Comparison of ENCODE assay signal across 8 cellular contexts in the genomic region with DNA sequence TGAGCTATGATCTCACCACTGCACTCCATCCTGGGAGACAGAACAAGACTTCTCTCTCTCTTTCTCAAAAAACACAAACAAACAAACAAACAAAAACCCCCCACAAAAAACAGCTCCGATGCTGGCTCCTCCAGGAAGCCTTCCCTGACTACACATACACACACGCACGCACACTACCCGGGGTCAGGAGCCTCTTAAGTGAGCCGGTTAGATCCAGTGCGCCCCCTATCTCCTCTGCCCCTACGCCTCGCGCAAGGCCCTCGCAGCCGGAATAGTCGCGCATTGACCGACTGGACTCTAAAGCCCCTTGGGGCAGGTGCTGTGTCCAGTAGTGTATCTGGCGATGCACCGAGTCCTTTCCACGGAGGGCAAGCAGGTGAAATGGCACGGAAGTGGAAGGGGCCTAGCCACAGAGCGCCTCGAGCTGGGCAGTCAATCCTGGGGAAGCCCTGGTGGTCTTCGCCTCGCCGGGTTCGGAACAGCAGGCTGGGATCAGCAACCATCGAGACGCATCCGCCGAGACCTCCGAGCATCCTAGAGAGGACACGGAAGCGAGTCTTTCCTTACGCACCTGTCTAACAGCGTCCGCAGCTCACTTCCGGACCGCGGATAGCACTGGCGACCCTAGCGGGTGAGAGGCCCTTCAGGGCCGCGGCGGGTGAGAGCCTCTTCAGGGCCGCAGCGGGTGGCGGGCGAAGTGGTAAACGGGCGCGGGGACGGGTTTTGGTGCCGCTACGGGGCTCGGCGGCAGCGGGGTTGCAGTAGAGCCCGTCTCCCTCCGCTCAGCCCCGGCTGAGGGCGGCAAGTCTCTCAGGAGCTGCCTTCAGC. TPM values are rescaled to one million over a fixed set of nuclear protein-coding genes. Genes with fewer than 3 reads are reported as not detected.
DNase-seq lines count a peak whose midpoint lies in the region; ATAC-seq, FAIRE-seq and TF ChIP-seq lines count a peak whose summit lies in the region.

TSS of gene ZSCAN25 (plus strand) at position 588 of the 828 bp plus-strand sequence. CDS start 2,661 bp downstream, outside the sequence.

- FAIRE-seq in islet of Langerhans (lab: Jason Lieb, UNC) = peak; percentile 87

- ATAC-seq in GM18870 (IDR thresholded peaks at IDR 0.05; ENCODE audit: unreplicated experiment) (peak; percentile 85), HG03135 (IDR thresholded peaks at IDR 0.05; ENCODE audit: unreplicated experiment) (peak; percentile 86), activated B cell treated with CpG ODN at 0.5 μM for 24 hours (ENCODE audit: low read depth) (peak; percentile 95)

- no peak for TF ChIP-seq CTCF in activated B cell treated with CpG ODN at 0.5 μM for 24 hours (IDR thresholded peaks at IDR 0.05)

- intact Hi-C loops in activated B cell treated with CpG ODN at 0.5 μM for 24 hours (cut with micrococcal nuclease) = loop anchor here (1.0 to 5.0 kb wide), 7 partner anchors 58 to 249 kb away; partner anchors contain the start of genes CPSF4, FAM200A, PTCD1 and ZKSCAN5

- peak within 1 kb of the TSS; percentile 90 for H3K27ac Mint-ChIP-seq in activated B cell treated with CpG ODN at 0.5 μM for 24 hours

- CTCF ChIA-PET in activated B cell treated with CpG ODN at 0.5 μM for 24 hours (lab: Charles Lee) = interaction anchor here (0.7 kb wide), 1 partner anchor 112 kb away, joined by 4 read pairs; the partner anchor contains the start of gene ZKSCAN5

- peaks cover 30% of the 10 kb centered on the region for H3K4me1 Mint-ChIP-seq in activated B cell treated with CpG ODN at 0.5 μM for 24 hours

- H3K9me3 Mint-ChIP-seq in activated B cell treated with CpG ODN at 0.5 μM for 24 hours = no peaks in the 10 kb centered on the region

- H3K4me3 Mint-ChIP-seq in activated B cell treated with CpG ODN at 0.5 μM for 24 hours = peak within 1 kb of the TSS; percentile 97

- H3K36me3 Mint-ChIP-seq in activated B cell treated with CpG ODN at 0.5 μM for 24 hours (ENCODE audit: low read depth) = peaks cover 42% of the 10 kb centered on the region

- POLR2A ChIA-PET in activated B cell treated with CpG ODN at 0.5 μM for 24 hours (lab: Charles Lee) = interaction anchor here (0.6 to 3.8 kb wide), 11 partner anchors 10 to 1629 kb away, joined by 3 to 43 read pairs (median 4); partner anchors contain the start of genes FAM200A, FIS1, TRIM4 and ZKSCAN1

- H3K27me3 Mint-ChIP-seq in activated B cell treated with CpG ODN at 0.5 μM for 24 hours = no peaks in the 10 kb centered on the region

- peak; percentile 96 for DNase-seq in AG08395 (ENCODE audit: low spot score)
- peak; percentile 98 for DNase-seq in NCI-H2227 (lab: John Stamatoyannopoulos, UW; ENCODE audit: unreplicated experiment)
- DNase-seq in activated B cell treated with CpG ODN at 0.5 μM for 24 hours = peak; percentile 78
- peak; percentile 83 for DNase-seq in central memory CD4-positive, alpha-beta T cell
- peak; percentile 82 for DNase-seq in stimulated activated CD4-positive, alpha-beta T cell treated with anti-CD3 and anti-CD28 coated beads, Interleukin-12 subunit alpha, Interleukin-12 subunit beta, amount 100 ng/mL, for 4 hours

RNA-seq across cellular contexts. Expression of gene ZSCAN25, which starts in this region (rescaled TPM):
- total RNA-seq in activated B cell treated with CpG ODN at 0.5 μM for 24 hours = 28.5 and 33.4 TPM in 2 replicates

Comparison
In these comparisons a context has a peak if more than half of its experiments do, and no peak if none do; other contexts are left out.
1. Peak in every context shown above with its lines: DNase-seq and ATAC-seq.